Comparison of ENCODE assay signal across 9 cellular contexts in genomic region chr10:30645340-30645827, GRCh38. TPM values are rescaled to one million over a fixed set of nuclear protein-coding genes. Genes with fewer than 3 reads are reported as not detected.
DNase-seq lines count a peak whose midpoint lies in the region; ATAC-seq and TF ChIP-seq lines count a peak whose summit lies in the region.
"Had no signal": no experiment of that assay in that cellular context is flagged by ENCODE, and none has a peak within 500 bp of the region (broad histone marks: within the 10 kb centered on the region; RNA-seq: fewer than 3 reads in every experiment).

No MANE protein-coding gene starts in this region.

- ATAC-seq in GM19395 (IDR thresholded peaks at IDR 0.05; ENCODE audit: unreplicated experiment): no peak
- ATAC-seq in HG03025 (IDR thresholded peaks at IDR 0.05; ENCODE audit: low FRiP score, unreplicated experiment): no peak

- peak; percentile 22; the same call in 1 of the 2 replicates for TF ChIP-seq CTCF in HFFc6 (IDR thresholded peaks at IDR 0.05)
- no peak for TF ChIP-seq CTCF in chondrocyte (IDR thresholded peaks at IDR 0.05)
- no peak for TF ChIP-seq CTCF in uterus (IDR thresholded peaks at IDR 0.05)

- no peak overlapping the region for H3K4me2 ChIP-seq in mesenchymal stem cell (ENCODE audit: low read length, poor library complexity, severe bottlenecking)

- no peak overlapping the region for H2BK5ac ChIP-seq in mesenchymal stem cell (ENCODE audit: low read depth, low read length, poor library complexity, severe bottlenecking)

- H3K9ac ChIP-seq in mesenchymal stem cell (ENCODE audit: low read length): peak overlapping the region; percentile 19

- H3K4me1 ChIP-seq in mesenchymal stem cell (ENCODE audit: control insufficient read depth, insufficient read depth, low read depth, low read length) (no peaks in the 10 kb centered on the region), uterus (no peaks in the 10 kb centered on the region)

- no peak overlapping the region for H4K8ac ChIP-seq in mesenchymal stem cell (ENCODE audit: low read length)

- H3K4me3 Mint-ChIP-seq in HFFc6 (peak overlapping the region; percentile 72), chondrocyte (ENCODE audit: unreplicated experiment) (peak overlapping the region; percentile 29)

- H4K91ac ChIP-seq in mesenchymal stem cell (ENCODE audit: low read length): no peak overlapping the region

- H3K27ac Mint-ChIP-seq in HFFc6: no peak overlapping the region
- H3K27ac Mint-ChIP-seq in chondrocyte (ENCODE audit: unreplicated experiment): peak overlapping the region; percentile 25

- intact Hi-C loops in uterus (cut with DNase I; ENCODE audit: low total_unique reads): no loop called here

- peak overlapping the region in 1 of 2 experiments; percentile 3 for H3K18ac ChIP-seq in mesenchymal stem cell (ENCODE audit: low read depth in 1 of 2, low read length in 2 of 2)

- H3K79me1 ChIP-seq in mesenchymal stem cell (replicated peaks; ENCODE audit: low read length, poor library complexity, severe bottlenecking): no peaks in the 10 kb centered on the region

- no peaks in the 10 kb centered on the region for H3K36me3 Mint-ChIP-seq in HFFc6 (ENCODE audit: low read depth)
- no peaks in the 10 kb centered on the region for H3K36me3 Mint-ChIP-seq in chondrocyte (ENCODE audit: low read depth)

- no peak overlapping the region for H2BK120ac ChIP-seq in mesenchymal stem cell (ENCODE audit: low read depth, low read length)

- H2AFZ ChIP-seq in mesenchymal stem cell (ENCODE audit: low read depth, low read length): no peak overlapping the region

- H2BK12ac ChIP-seq in mesenchymal stem cell (ENCODE audit: low read length in 2 of 2): no peak overlapping the region

- H3K9me3 Mint-ChIP-seq in HFFc6 (no peaks in the 10 kb centered on the region), chondrocyte (ENCODE audit: low read depth) (no peaks in the 10 kb centered on the region)

- peaks cover 22% of the 10 kb centered on the region for H3K27me3 Mint-ChIP-seq in HFFc6 (ENCODE audit: insufficient read depth)
- H3K27me3 Mint-ChIP-seq in chondrocyte (ENCODE audit: low read depth): no peaks in the 10 kb centered on the region

- H3K9me3 ChIP-seq in mesenchymal stem cell (ENCODE audit: control insufficient read depth, low read length) (no peaks in the 10 kb centered on the region), uterus (no peaks in the 10 kb centered on the region)

- no peak overlapping the region for H3K23ac ChIP-seq in mesenchymal stem cell (ENCODE audit: low read length in 2 of 2)

- H3K27me3 ChIP-seq in mesenchymal stem cell (ENCODE audit: control insufficient read depth in 1 of 2, insufficient read depth in 1 of 2, low read length in 2 of 2) (peaks cover 0 to 5% of the 10 kb centered on the region in 2 experiments), uterus (no peaks in the 10 kb centered on the region)

- H3K4me3 ChIP-seq in mesenchymal stem cell (ENCODE audit: insufficient read depth in 1 of 2, low read depth in 1 of 2, low read length in 2 of 2) (peak overlapping the region in 1 of 2 experiments; percentile 56), uterus (no peak overlapping the region)

- no peak overlapping the region for H3K14ac ChIP-seq in mesenchymal stem cell (ENCODE audit: low read length in 2 of 2)

- no peak overlapping the region for H3K27ac ChIP-seq in mesenchymal stem cell (ENCODE audit: low read length, poor library complexity, severe bottlenecking)
- no peak overlapping the region for H3K27ac ChIP-seq in uterus

- H2AK5ac ChIP-seq in mesenchymal stem cell (ENCODE audit: low read length, severe bottlenecking): no peak overlapping the region

- H3K4me1 Mint-ChIP-seq in HFFc6 (ENCODE audit: low read depth) (peaks cover 30% of the 10 kb centered on the region), chondrocyte (ENCODE audit: low read depth) (peaks cover 27% of the 10 kb centered on the region)

- peak overlapping the region in 1 of 2 experiments; percentile 57 for H3K4ac ChIP-seq in mesenchymal stem cell (ENCODE audit: low read depth in 1 of 2, low read length in 2 of 2)

- 45% methylated on average over 14 of the region's 15 CpGs for WGBS in mesenchymal stem cell

- DNase-seq in COLO668 (lab: John Stamatoyannopoulos, UW; ENCODE audit: unreplicated experiment): peak; percentile 4
- DNase-seq in HFFc6: peak; percentile 51
- no peak for DNase-seq in chondrocyte (ENCODE audit: low spot score)
- DNase-seq in mesenchymal stem cell: peak; percentile 59
- DNase-seq in uterus: no peak
- DNase-seq in NK-92 (lab: John Stamatoyannopoulos, UW; ENCODE audit: unreplicated experiment): no peak

- no peaks in the 10 kb centered on the region for H3K36me3 ChIP-seq in mesenchymal stem cell (ENCODE audit: control insufficient read depth in 1 of 2, insufficient read depth in 2 of 2, low read depth in 1 of 2, low read length in 2 of 2)
- no peaks in the 10 kb centered on the region for H3K36me3 ChIP-seq in uterus

- no peak overlapping the region for H2BK15ac ChIP-seq in mesenchymal stem cell (ENCODE audit: low read depth, poor library complexity, severe bottlenecking)

- no peak for TF ChIP-seq POLR2A in uterus (IDR thresholded peaks at IDR 0.05)

RNA-seq across cellular contexts. Expression of gene LYZL2, which starts 15.8 kb away (rescaled TPM):
- total RNA-seq in HFFc6 (2021; fragmentation: NEBNext Ultra II Directional; extraction: Animal tissue kit (Norgen Biotek cat#: 25700)): not detected
- total RNA-seq in chondrocyte (not detected in 3 replicates), uterus (not detected)
- not detected for polyA plus RNA-seq in mesenchymal stem cell (2013, experiment 1 of 2)
- polyA plus RNA-seq in mesenchymal stem cell (2013, experiment 2 of 2): not detected
- total RNA-seq: SK-MEL-5 had no signal

Comparison
In these comparisons a context has a peak if more than half of its experiments do, and no peak if none do; other contexts are left out.
1. DNase-seq: peak in COLO668 (single experiment), HFFc6 (single experiment) and mesenchymal stem cell (single experiment); none in chondrocyte (single experiment), uterus (0 of 2) and NK-92 (single experiment).